8 cellular contexts compared by ENCODE assay signal in the genomic region with DNA sequence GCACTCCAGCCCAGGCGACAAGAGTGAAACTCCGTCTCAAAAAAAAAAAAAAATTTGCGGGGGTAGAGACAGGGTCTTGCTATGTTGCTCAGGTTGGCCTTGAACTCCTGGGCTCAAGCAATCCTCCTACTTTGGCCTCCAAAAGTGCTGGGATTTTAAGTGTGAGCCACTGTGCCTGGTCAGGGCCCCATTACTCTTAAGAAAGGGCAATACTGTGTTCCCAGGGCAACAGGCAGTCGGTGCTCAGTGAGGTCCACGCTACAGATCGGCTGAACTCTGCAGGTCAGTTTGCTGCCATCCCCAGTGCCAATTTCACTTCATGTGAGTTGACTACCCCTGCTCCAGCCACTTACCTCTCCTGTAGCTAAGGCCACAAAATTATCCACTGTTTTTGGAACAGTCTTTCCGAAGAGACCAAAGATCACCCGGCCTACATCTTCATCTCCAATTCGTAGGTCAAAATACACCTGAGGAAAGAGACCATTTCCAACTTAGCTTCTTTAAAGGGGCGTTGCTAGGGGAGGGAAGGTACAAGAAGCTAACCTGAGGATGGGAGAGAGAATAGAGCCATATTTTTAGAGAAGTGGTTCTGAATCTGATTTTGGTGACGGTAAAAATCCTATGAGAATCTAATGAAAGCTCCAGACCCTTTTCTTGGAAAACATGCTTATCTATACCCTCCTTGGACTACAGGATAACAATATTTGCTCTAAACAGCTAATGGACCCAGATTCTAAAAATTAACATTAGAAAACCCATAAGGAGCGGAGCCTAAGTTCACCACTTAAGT. TPM values are rescaled to one million over a fixed set of nuclear protein-coding genes. Genes with fewer than 3 reads are reported as not detected.
DNase-seq lines count a peak whose midpoint lies in the region; ATAC-seq, FAIRE-seq and TF ChIP-seq lines count a peak whose summit lies in the region.

No MANE protein-coding gene starts in this region.

- H3K27ac ChIP-seq in astrocyte (ENCODE audit: low read depth, low read length), result peak overlapping the region; percentile 85
- peak overlapping the region in 2 of 3 donors; percentile 79 to 86 for H3K27ac ChIP-seq in right lobe of liver
- peak overlapping the region in 3 of 4 donors; percentile 81 to 88 (median 86) for H3K27ac ChIP-seq in tibial nerve

- intact Hi-C loops in right lobe of liver (cut with DNase I), result no loop called here

- peaks cover 65% of the 10 kb centered on the region for H3K4me1 Mint-ChIP-seq in activated T-cell treated with anti-CD3 and anti-CD28 coated beads, Interleukin-2, amount 50 U/mL, for 72 hours (ENCODE audit: low read depth)
- H3K4me1 Mint-ChIP-seq in astrocyte (ENCODE audit: low read depth, unreplicated experiment), result peaks cover 37% of the 10 kb centered on the region

- H3K4me2 ChIP-seq in astrocyte (ENCODE audit: low read length), result peak overlapping the region; percentile 99

- peaks cover 34% of the 10 kb centered on the region for H3K36me3 ChIP-seq in astrocyte (ENCODE audit: insufficient read depth, low read length)
- H3K36me3 ChIP-seq in right lobe of liver, result peaks cover 22 to 50% (median 37%) of the 10 kb centered on the region in 4 donors
- peaks cover 0 to 47% (median 30%) of the 10 kb centered on the region in 3 donors for H3K36me3 ChIP-seq in tibial nerve

- TF ChIP-seq POLR2A in right lobe of liver (IDR thresholded peaks at IDR 0.05) (no peak), tibial nerve (IDR thresholded peaks at IDR 0.05) (no peak)

- H3K27me3 ChIP-seq in astrocyte (ENCODE audit: insufficient read depth, low read length) (no peaks in the 10 kb centered on the region), right lobe of liver (no peaks in the 10 kb centered on the region), tibial nerve (no peaks in the 10 kb centered on the region)

- H3K4me3 ChIP-seq in astrocyte (ENCODE audit: insufficient read depth, low read depth, low read length), result peak overlapping the region; percentile 87
- peak overlapping the region; percentile 75 to 99 (median 96) for H3K4me3 ChIP-seq in right lobe of liver
- H3K4me3 ChIP-seq in tibial nerve, result peak overlapping the region; percentile 53 to 81 (median 70)

- peaks cover 25% of the 10 kb centered on the region for H3K4me1 ChIP-seq in astrocyte (ENCODE audit: insufficient read depth, low read length)
- H3K4me1 ChIP-seq in right lobe of liver, result peaks cover 0 to 50% (median 16%) of the 10 kb centered on the region in 4 donors
- H3K4me1 ChIP-seq in tibial nerve, result peaks cover 0 to 47% (median 33%) of the 10 kb centered on the region in 4 donors

- 23% methylated on average over 9 of the region's 12 CpGs for WGBS in right lobe of liver (ENCODE audit: insufficient coverage, low coverage, low lambda C conversion rate, missing lambda C conversion rate)
- WGBS in tibial nerve, 2 donors, result 46 to 48% methylated on average over 12 of the region's 12 CpGs

- no peak for FAIRE-seq in astrocyte (lab: Jason Lieb, UNC)

- H4K20me1 ChIP-seq in astrocyte (ENCODE audit: insufficient read depth, low read length), result peaks cover 53% of the 10 kb centered on the region

- H3K9me3 ChIP-seq in astrocyte (ENCODE audit: insufficient read depth, low read depth, low read length) (no peaks in the 10 kb centered on the region), right lobe of liver (no peaks in the 10 kb centered on the region), tibial nerve (no peaks in the 10 kb centered on the region)

- H3K9me3 Mint-ChIP-seq in activated T-cell treated with anti-CD3 and anti-CD28 coated beads, Interleukin-2, amount 50 U/mL, for 72 hours, result no peaks in the 10 kb centered on the region
- no peaks in the 10 kb centered on the region for H3K9me3 Mint-ChIP-seq in astrocyte (ENCODE audit: unreplicated experiment)

- peaks cover 18 to 25% of the 10 kb centered on the region in 2 donors for H3K36me3 Mint-ChIP-seq in activated T-cell treated with anti-CD3 and anti-CD28 coated beads, Interleukin-2, amount 50 U/mL, for 72 hours (ENCODE audit: insufficient read depth in 2 of 2)
- H3K36me3 Mint-ChIP-seq in astrocyte (ENCODE audit: low read depth, unreplicated experiment), result peaks cover 22% of the 10 kb centered on the region

- no peak overlapping the region for H2AFZ ChIP-seq in astrocyte (ENCODE audit: low read depth, low read length)

- no peak for ATAC-seq in activated T-cell treated with anti-CD3 and anti-CD28 coated beads, Interleukin-2, amount 50 U/mL, for 72 hours (replicated peaks in 1 of 2)
- ATAC-seq in right lobe of liver (no peak), GM19023 (IDR thresholded peaks at IDR 0.05; ENCODE audit: unreplicated experiment) (no peak)

- TF ChIP-seq CTCF in astrocyte (IDR thresholded peaks at IDR 0.05; ENCODE audit: insufficient read depth, low read depth, low read length), result no peak
- TF ChIP-seq CTCF in right lobe of liver (IDR thresholded peaks at IDR 0.05), result no peak
- no peak for TF ChIP-seq CTCF in tibial nerve (IDR thresholded peaks at IDR 0.05)

- no peak for TF ChIP-seq EP300 in tibial nerve (IDR thresholded peaks at IDR 0.05)

- H3K4me3 Mint-ChIP-seq in activated T-cell treated with anti-CD3 and anti-CD28 coated beads, Interleukin-2, amount 50 U/mL, for 72 hours, result peak overlapping the region; percentile 88 to 97
- H3K4me3 Mint-ChIP-seq in astrocyte (ENCODE audit: unreplicated experiment), result peak overlapping the region; percentile 92

- peak overlapping the region; percentile 92 for H3K9ac ChIP-seq in astrocyte (ENCODE audit: low read length)

- H3K27ac Mint-ChIP-seq in activated T-cell treated with anti-CD3 and anti-CD28 coated beads, Interleukin-2, amount 50 U/mL, for 72 hours, result peak overlapping the region; percentile 92
- peak overlapping the region; percentile 91 for H3K27ac Mint-ChIP-seq in astrocyte (ENCODE audit: unreplicated experiment)

- DNase-seq in activated T-cell treated with anti-CD3 and anti-CD28 coated beads, Interleukin-2, amount 50 U/mL, for 72 hours, result no peak
- DNase-seq in activated T-cell treated with anti-CD3 and anti-CD28 coated beads, Interleukin-2, amount 50 U/mL, for 48 hours, result no peak
- no peak for DNase-seq in astrocyte (ENCODE audit: low read depth)
- peak in 1 of 3 donors; percentile 37 for DNase-seq in right lobe of liver
- no peak for DNase-seq in tibial nerve (ENCODE audit: low spot score in 2 of 2)
- DNase-seq in NCI-H1417 treated with DMSO at 0.1 percent for 48 hours (lab: John Stamatoyannopoulos, UW), result no peak
- DNase-seq in GM19240 (ENCODE audit: insufficient read length, low spot score), result no peak

- H3K79me2 ChIP-seq in astrocyte (ENCODE audit: insufficient read depth, low read length), result peaks cover 51% of the 10 kb centered on the region

- H3K27me3 Mint-ChIP-seq in activated T-cell treated with anti-CD3 and anti-CD28 coated beads, Interleukin-2, amount 50 U/mL, for 72 hours (ENCODE audit: low read depth), result no peaks in the 10 kb centered on the region
- H3K27me3 Mint-ChIP-seq in astrocyte (ENCODE audit: low read depth, unreplicated experiment), result no peaks in the 10 kb centered on the region

RNA-seq across cellular contexts. Expression of a gene that starts 0.9 kb away (rescaled TPM):
- 100 to 1,000 TPM; 228 to 302 TPM for total RNA-seq in activated T-cell treated with anti-CD3 and anti-CD28 coated beads, Interleukin-2, amount 50 U/mL, for 72 hours
- total RNA-seq in astrocyte (804 and 921 TPM in 2 replicates), right lobe of liver (100 to 1,000 TPM; 276 to 535 (median 474) TPM), tibial nerve (100 to 1,000 TPM; 168 to 290 (median 214) TPM)

RNA-seq across cellular contexts. Expression of a gene that starts 10.4 kb away (rescaled TPM):
- total RNA-seq in activated T-cell treated with anti-CD3 and anti-CD28 coated beads, Interleukin-2, amount 50 U/mL, for 72 hours, result under 1 TPM; 0.60 to 0.74 TPM
- total RNA-seq in astrocyte (0.19 and 0.27 TPM in 2 replicates), right lobe of liver (1 to 10 TPM in 5 of 6 experiments, under 1 TPM in 1; 0.43 to 4.2 (median 1.6) TPM), tibial nerve (10 to 100 TPM in 3 of 4 donors, 1 to 10 TPM in 1; 1.2 to 45.9 (median 28.7) TPM)
